23 cellular contexts compared by ENCODE assay signal in genomic region chr1:206020393-206021007, GRCh38. TPM values are rescaled to one million over a fixed set of nuclear protein-coding genes. Genes with fewer than 3 reads are reported as not detected.
DNase-seq lines count a peak whose midpoint lies in the region; FAIRE-seq and TF ChIP-seq lines count a peak whose summit lies in the region.
"Had no signal": no experiment of that assay in that cellular context is flagged by ENCODE, and none has a peak within 500 bp of the region (broad histone marks: within the 10 kb centered on the region; RNA-seq: fewer than 3 reads in every experiment).

No MANE protein-coding gene starts in this region.

- H3K9ac ChIP-seq in astrocyte (ENCODE audit: low read length): no peak overlapping the region
- H3K9ac ChIP-seq in liver (ENCODE audit: low read depth in 1 of 2, low read length in 2 of 2): no peak overlapping the region

- H3K9me3 ChIP-seq in astrocyte (ENCODE audit: insufficient read depth, low read depth, low read length) (no peaks in the 10 kb centered on the region), liver (ENCODE audit: control insufficient read depth in 4 of 4, low read length in 3 of 4) (no peaks in the 10 kb centered on the region), small intestine (ENCODE audit: control insufficient read depth, low read depth) (no peaks in the 10 kb centered on the region)
- H3K9me3 ChIP-seq: Peyer's patch, SJSA1 had no signal

- 95% methylated on average over 4 of the region's 4 CpGs for WGBS in liver
- 49 to 85% (median 71%) methylated on average over 4 of the region's 4 CpGs for WGBS in small intestine, 3 donors

- H3K27me3 Mint-ChIP-seq in Calu3 (ENCODE audit: unreplicated experiment): no peaks in the 10 kb centered on the region
- peaks cover 8% of the 10 kb centered on the region for H3K27me3 Mint-ChIP-seq in astrocyte (ENCODE audit: low read depth, unreplicated experiment)

- no peaks in the 10 kb centered on the region for H3K79me2 ChIP-seq in astrocyte (ENCODE audit: insufficient read depth, low read length)

- BruUV-seq in Calu3 (replicated peaks; lab: Mats Ljungman, UMichigan): no TSS peak

- TF ChIP-seq RAD21 in liver (IDR thresholded peaks at IDR 0.05): no peak

- H4K20me1 ChIP-seq in astrocyte (ENCODE audit: insufficient read depth, low read length): no peaks in the 10 kb centered on the region

- H3K27ac ChIP-seq in astrocyte (ENCODE audit: low read depth, low read length) (no peak overlapping the region), liver (ENCODE audit: low read depth in 1 of 2, low read length in 2 of 2) (no peak overlapping the region), small intestine (ENCODE audit: low read depth in 1 of 2, low read length in 1 of 2) (peak overlapping the region in 1 of 2 donors; percentile 75)
- H3K27ac ChIP-seq: HL-60, Peyer's patch, SJSA1 had no signal

- H3K9me3 Mint-ChIP-seq in Calu3 (ENCODE audit: low read depth, unreplicated experiment) (no peaks in the 10 kb centered on the region), astrocyte (ENCODE audit: unreplicated experiment) (no peaks in the 10 kb centered on the region)
- H3K9me3 Mint-ChIP-seq: HFFc6 had no signal

- TF ChIP-seq CTCF in Calu3 (IDR thresholded peaks at IDR 0.05; ENCODE audit: unreplicated experiment) (no peak), astrocyte (IDR thresholded peaks at IDR 0.05; ENCODE audit: insufficient read depth, low read depth, low read length) (no peak), liver (IDR thresholded peaks at IDR 0.05; ENCODE audit: low read depth, low read length, missing input control) (no peak)

- CTCF ChIA-PET in Calu3 (lab: Charles Lee): interaction anchor here (0.8 to 3.9 kb wide), 4 partner anchors 10 to 43 kb away, joined by 3 to 11 read pairs (median 6); no protein-coding TSS in a partner anchor

- H2AFZ ChIP-seq in astrocyte (ENCODE audit: low read depth, low read length): no peak overlapping the region

- H3K27ac Mint-ChIP-seq in Calu3 (ENCODE audit: unreplicated experiment) (peak overlapping the region; percentile 91), astrocyte (ENCODE audit: unreplicated experiment) (peak overlapping the region; percentile 12)
- H3K27ac Mint-ChIP-seq: CD4-positive, CD25-positive, alpha-beta regulatory T cell; HFFc6 had no signal

- H3K4me1 ChIP-seq in astrocyte (ENCODE audit: insufficient read depth, low read length): peaks cover 14% of the 10 kb centered on the region
- peaks cover 0 to 4% (median 0%) of the 10 kb centered on the region in 4 donors for H3K4me1 ChIP-seq in liver (ENCODE audit: control insufficient read depth in 4 of 4, insufficient read depth in 4 of 4, low read length in 3 of 4)
- H3K4me1 ChIP-seq in small intestine (ENCODE audit: control insufficient read depth in 2 of 2, insufficient read depth in 1 of 2, low read depth in 1 of 2, low read length in 1 of 2): peaks cover 0 to 5% of the 10 kb centered on the region in 2 donors
- H3K4me1 ChIP-seq: Peyer's patch had no signal

- no peaks in the 10 kb centered on the region for H3K36me3 ChIP-seq in astrocyte (ENCODE audit: insufficient read depth, low read length)
- no peaks in the 10 kb centered on the region for H3K36me3 ChIP-seq in liver (ENCODE audit: control insufficient read depth in 4 of 4, insufficient read depth in 3 of 4, low read depth in 1 of 4, low read length in 3 of 4)
- peaks cover 0 to 3% of the 10 kb centered on the region in 2 donors for H3K36me3 ChIP-seq in small intestine (ENCODE audit: control insufficient read depth in 2 of 2, insufficient read depth in 2 of 2, low read length in 2 of 2)
- H3K36me3 ChIP-seq: Peyer's patch, SJSA1 had no signal

- DNase-seq in Calu3 (no peak), astrocyte (ENCODE audit: low read depth) (no peak), small intestine (peak; percentile 91), NCI-H526 treated with DMSO at 0.1 percent for 48 hours (lab: John Stamatoyannopoulos, UW) (no peak), DMS53 (lab: John Stamatoyannopoulos, UW) (no peak), NCI-H2171 (lab: John Stamatoyannopoulos, UW) (no peak)
- DNase-seq: CD4-positive, CD25-positive, alpha-beta regulatory T cell; DMS79 treated with DMSO at 0.1 percent for 48 hours; HFFc6; KG1; NCI-H1092 treated with DMSO at 0.1 percent for 48 hours; NCI-H146; NCI-H2029; NCI-H226; NCI-H510A treated with DMSO at 0.1 percent for 48 hours; NCI-H82; Peyer's patch had no signal

- H3K4me1 Mint-ChIP-seq in Calu3 (ENCODE audit: low read depth, unreplicated experiment) (peaks cover 59% of the 10 kb centered on the region), astrocyte (ENCODE audit: low read depth, unreplicated experiment) (peaks cover 10% of the 10 kb centered on the region)
- H3K4me1 Mint-ChIP-seq: CD4-positive, CD25-positive, alpha-beta regulatory T cell had no signal

- H3K27me3 ChIP-seq in astrocyte (ENCODE audit: insufficient read depth, low read length) (no peaks in the 10 kb centered on the region), liver (ENCODE audit: control insufficient read depth in 4 of 4, insufficient read depth in 4 of 4, low read length in 3 of 4) (no peaks in the 10 kb centered on the region), small intestine (ENCODE audit: control insufficient read depth in 2 of 2, insufficient read depth in 2 of 2, low read length in 2 of 2) (no peaks in the 10 kb centered on the region)
- H3K27me3 ChIP-seq: Peyer's patch, SJSA1 had no signal

- FAIRE-seq in astrocyte (lab: Jason Lieb, UNC): no peak
- FAIRE-seq in small intestine (lab: Jason Lieb, UNC): no peak
- FAIRE-seq: H54 had no signal

- peaks cover 54% of the 10 kb centered on the region for H3K36me3 Mint-ChIP-seq in Calu3 (ENCODE audit: insufficient read depth, unreplicated experiment)
- H3K36me3 Mint-ChIP-seq in astrocyte (ENCODE audit: low read depth, unreplicated experiment): no peaks in the 10 kb centered on the region
- H3K36me3 Mint-ChIP-seq: CD4-positive, CD25-positive, alpha-beta regulatory T cell had no signal

- H3K4me3 Mint-ChIP-seq in Calu3 (ENCODE audit: low read depth, unreplicated experiment) (peak overlapping the region; percentile 68), astrocyte (ENCODE audit: unreplicated experiment) (no peak overlapping the region)
- H3K4me3 Mint-ChIP-seq: CD4-positive, CD25-positive, alpha-beta regulatory T cell; HFFc6 had no signal

- H3K4me3 ChIP-seq in astrocyte (ENCODE audit: insufficient read depth, low read depth, low read length) (no peak overlapping the region), liver (ENCODE audit: low read depth in 1 of 3, low read length in 3 of 3) (no peak overlapping the region), small intestine (ENCODE audit: low read depth in 1 of 2, low read length in 2 of 2) (peak overlapping the region in 1 of 2 donors; percentile 20)
- H3K4me3 ChIP-seq: Peyer's patch, SJSA1 had no signal

- intact Hi-C loops in Calu3 (cut with micrococcal nuclease; ENCODE audit: unreplicated experiment): loop anchor here (5.0 kb wide), 2 partner anchors 37 to 38 kb away; no protein-coding TSS in a partner anchor

- no peak overlapping the region for H3K4me2 ChIP-seq in astrocyte (ENCODE audit: low read length)

TF ChIP-seq in liver, 16 proteins besides CTCF, POLR2A, EP300 and RAD21:
- peak; percentile 64 to 89 for TF ChIP-seq HNF4A (conservative IDR thresholded peaks at IDR 0.05)
- TF ChIP-seq REST (IDR thresholded peaks at IDR 0.05): no peak
- no peak for TF ChIP-seq TAF1 (conservative IDR thresholded peaks at IDR 0.05)
- no peak for TF ChIP-seq ATF3 (IDR thresholded peaks at IDR 0.05)
- peak in 1 of 2 donors; percentile 39 for TF ChIP-seq RXRA (IDR thresholded peaks at IDR 0.05)
- no peak for TF ChIP-seq FOXA2 (IDR thresholded peaks at IDR 0.05)
- TF ChIP-seq SP1 (IDR thresholded peaks at IDR 0.05): no peak

RNA-seq across cellular contexts. Expression of gene CTSE, which starts 3.2 kb away (rescaled TPM):
- total RNA-seq in Calu3 (2022) (425 and 457 TPM in 2 replicates), astrocyte (not detected in 2 replicates), liver (10 to 100 TPM in 1 of 2 donors, under 1 TPM in 1; under 0.01 to 32.8 TPM)
- polyA plus RNA-seq in liver (under 1 TPM; 0.03 to 0.08 TPM), small intestine (100 to 1,000 TPM in 2 of 3 donors, 10 to 100 TPM in 1; 15.6 to 216 (median 209) TPM)
- total RNA-seq: CD4-positive, CD25-positive, alpha-beta regulatory T cell; HFFc6; Right ventricle myocardium inferior; SJSA1 had no signal
- polyA plus RNA-seq: CD4-positive, CD25-positive, alpha-beta regulatory T cell had no signal

RNA-seq across cellular contexts. Expression of gene RAB7B, which starts 17.3 kb away (rescaled TPM):
- total RNA-seq in Calu3 (2022): 1.1 and 1.3 TPM in 2 replicates
- total RNA-seq in astrocyte: 6.6 and 8.1 TPM in 2 replicates
- total RNA-seq in liver: under 1 TPM in 1 of 2 donors, not detected in 1; 0.89 TPM
- under 1 TPM; 0.08 to 0.20 TPM for polyA plus RNA-seq in liver
- 1 to 10 TPM in 1 of 3 donors, under 1 TPM in 2; 0.45 to 1.1 (median 0.70) TPM for polyA plus RNA-seq in small intestine
- total RNA-seq: CD4-positive, CD25-positive, alpha-beta regulatory T cell had no signal
- polyA plus RNA-seq: CD4-positive, CD25-positive, alpha-beta regulatory T cell had no signal

RNA-seq across cellular contexts. Expression of gene RHEX, which starts 32.5 kb away (rescaled TPM):
- total RNA-seq in Calu3 (2022) (75.1 and 88.9 TPM in 2 replicates), astrocyte (not detected in 2 replicates), liver (1 to 10 TPM in 1 of 2 donors, under 1 TPM in 1; 0.67 to 2.8 TPM)
- polyA plus RNA-seq in liver (under 1 TPM; 0.15 to 0.26 TPM), small intestine (1 to 10 TPM in 2 of 3 donors, not detected in 1; 3.8 to 4.6 TPM)
- total RNA-seq: CD4-positive, CD25-positive, alpha-beta regulatory T cell; HFFc6; HT-29; SJSA1 had no signal
- polyA plus RNA-seq: CD4-positive, CD25-positive, alpha-beta regulatory T cell had no signal

Comparison
In these comparisons a context has a peak if more than half of its experiments do, and no peak if none do; other contexts are left out.
1. RNA of gene CTSE, which starts 3.2 kb away (total RNA-seq): 425 to 457 TPM in Calu3; under 0.01 to 32.8 TPM in liver and not detected in astrocyte; every median in the first group is over 10 times any median in the second.
2. RNA of gene RHEX, which starts 32.5 kb away (total RNA-seq): 75.1 to 88.9 TPM in Calu3; 0.67 to 2.8 TPM in liver and not detected in astrocyte; every median in the first group is over 10 times any median in the second.